ENCODE assay signal across 1 cellular context in genomic region chr20:62658593-62659159, GRCh38.
A peak's percentile ranks its signal among the peaks of the same experiment; 100 is the strongest.
TF ChIP-seq lines count a peak whose summit lies in the region.

No MANE protein-coding gene starts in this region.

TF ChIP-seq in HepG2, 621 proteins besides CTCF, POLR2A, EP300 and RAD21:
- TF ChIP-seq ZNF3 (CRISPR knock-in tag; IDR thresholded peaks at IDR 0.05) (no peak), ZNF136 (CRISPR knock-in tag; IDR thresholded peaks at IDR 0.05; ENCODE audit: low read depth) (no peak), AGO2 (optimal IDR thresholded peaks at IDR 0.05; ENCODE audit: low read depth, low read length) (peak; percentile 21), ZBTB40 (IDR thresholded peaks at IDR 0.05) (no peak), ZBTB40 (CRISPR knock-in tag; IDR thresholded peaks at IDR 0.05) (0 out of 2 replicates have a peak, but pooled peaks have one; percentile 25)
